19 cellular contexts compared by ENCODE assay signal in the genomic region with DNA sequence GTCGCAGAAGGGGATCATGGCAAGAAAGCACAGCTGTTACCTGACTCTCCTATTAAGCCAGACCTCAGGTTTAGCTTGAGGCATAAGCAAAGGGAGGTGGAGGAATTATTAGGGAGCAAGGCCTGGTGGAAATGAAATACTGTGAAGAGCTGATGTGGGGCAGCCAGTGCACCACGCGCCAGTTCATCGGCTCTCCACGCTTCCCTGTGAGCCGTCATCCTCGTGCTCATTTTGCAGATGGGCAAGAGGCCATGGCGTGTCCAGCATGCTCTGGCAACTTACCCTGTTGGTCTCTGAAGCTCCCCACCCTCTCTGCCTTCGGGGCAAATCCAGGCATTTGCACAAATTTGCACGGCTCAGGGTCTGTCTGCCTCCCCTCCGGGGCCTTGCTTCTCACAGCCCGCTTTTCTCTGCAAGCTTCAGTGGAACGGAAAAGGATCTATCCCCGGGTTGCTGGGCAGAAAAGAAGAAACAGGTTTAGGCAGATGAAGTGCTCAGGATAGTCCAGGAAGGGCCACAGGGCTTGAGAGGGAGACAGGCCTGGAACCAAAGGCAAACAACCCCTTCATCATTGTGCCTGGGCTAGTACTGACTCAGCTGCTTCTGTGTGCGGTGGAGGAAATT.
"Had no signal": no experiment of that assay in that cellular context is flagged by ENCODE, and none has a peak within 500 bp of the region (broad histone marks: within the 10 kb centered on the region; RNA-seq: fewer than 3 reads in every experiment).

No MANE protein-coding gene starts in this region.

- H3K27me3 ChIP-seq: body of pancreas, neural progenitor cell, testis, upper lobe of left lung had no signal

- H3K4me1 ChIP-seq: body of pancreas, testis, upper lobe of left lung had no signal

- DNase-seq: activated CD4-positive, alpha-beta T cell treated with anti-CD3 and anti-CD28 coated beads for 36 hours; activated CD8-positive, alpha-beta T cell treated with anti-CD3 and anti-CD28 coated beads for 36 hours; activated naive CD4-positive, alpha-beta T cell treated with Interleukin-2 at 50 U/mL for 16 hours; activated naive CD8-positive, alpha-beta T cell treated with anti-CD3 and anti-CD28 coated beads, Interleukin-2, amount 10 ng/mL, durations not matched to agents 7 days and 5 days; activated T-cell treated with anti-CD3 and anti-CD28 coated beads, Interleukin-2, amount 50 U/mL, for 24 hours; body of pancreas; dermis blood vessel endothelial cell; effector memory CD4-positive, alpha-beta T cell; hypothalamus; midbrain; stimulated activated CD4-positive, alpha-beta T cell treated with anti-CD3 and anti-CD28 coated beads, Interleukin-4, amount 100 ng/mL, for 24 hours; testis had no signal

- H3K27ac Mint-ChIP-seq: activated CD4-positive, alpha-beta T cell treated with anti-CD3 and anti-CD28 coated beads for 36 hours; activated CD8-positive, alpha-beta T cell treated with anti-CD3 and anti-CD28 coated beads for 36 hours; activated naive CD8-positive, alpha-beta T cell treated with anti-CD3 and anti-CD28 coated beads, Interleukin-2, amount 10 ng/mL, durations not matched to agents 7 days and 5 days; activated T-cell treated with anti-CD3 and anti-CD28 coated beads, Interleukin-2, amount 50 U/mL, for 24 hours; activated T-helper 2 cell treated with anti-CD3 and anti-CD28 coated beads, Interferon-gamma antibody, Interleukin-2, Interleukin-4, amounts not matched to agents 10 μg/mL and 5 μg/mL and 100 μg/mL, durations not matched to agents 14 hours and 24 hours and 36 hours; stimulated activated effector memory CD8-positive, alpha-beta T cell treated with anti-CD3 and anti-CD28 coated beads, Interleukin-12 subunit alpha, Interleukin-12 subunit beta, amount 100 ng/mL, for 72 hours had no signal

- H3K9me3 Mint-ChIP-seq: stimulated activated effector memory CD8-positive, alpha-beta T cell treated with anti-CD3 and anti-CD28 coated beads, Interleukin-12 subunit alpha, Interleukin-12 subunit beta, amount 100 ng/mL, for 72 hours had no signal

- H3K27ac ChIP-seq: body of pancreas, neural progenitor cell, testis, upper lobe of left lung had no signal

- H3K36me3 ChIP-seq: neural progenitor cell, upper lobe of left lung had no signal

- H3K4me3 ChIP-seq: body of pancreas, lung, neural progenitor cell, testis, upper lobe of left lung had no signal

- H3K36me3 Mint-ChIP-seq: neural progenitor cell; stimulated activated effector memory CD8-positive, alpha-beta T cell treated with anti-CD3 and anti-CD28 coated beads, Interleukin-12 subunit alpha, Interleukin-12 subunit beta, amount 100 ng/mL, for 72 hours had no signal

- H3K4me3 Mint-ChIP-seq: activated CD4-positive, alpha-beta T cell treated with anti-CD3 and anti-CD28 coated beads for 36 hours; activated CD8-positive, alpha-beta T cell treated with anti-CD3 and anti-CD28 coated beads for 36 hours; activated naive CD8-positive, alpha-beta T cell treated with anti-CD3 and anti-CD28 coated beads, Interleukin-2, amount 10 ng/mL, durations not matched to agents 7 days and 5 days; activated T-cell treated with anti-CD3 and anti-CD28 coated beads, Interleukin-2, amount 50 U/mL, for 24 hours; neural progenitor cell; stimulated activated effector memory CD8-positive, alpha-beta T cell treated with anti-CD3 and anti-CD28 coated beads, Interleukin-12 subunit alpha, Interleukin-12 subunit beta, amount 100 ng/mL, for 72 hours had no signal

- H2AFZ ChIP-seq: neural progenitor cell had no signal

- ATAC-seq: activated CD4-positive, alpha-beta T cell treated with anti-CD3 and anti-CD28 coated beads for 36 hours; activated CD8-positive, alpha-beta T cell treated with anti-CD3 and anti-CD28 coated beads for 36 hours; body of pancreas; left lobe of liver; sciatic nerve; stimulated activated effector memory CD8-positive, alpha-beta T cell treated with anti-CD3 and anti-CD28 coated beads, Interleukin-12 subunit alpha, Interleukin-12 subunit beta, amount 100 ng/mL, for 72 hours had no signal

- H3K9ac ChIP-seq: neural progenitor cell had no signal

- H3K4me2 ChIP-seq: neural progenitor cell had no signal

- H3K4me1 Mint-ChIP-seq: activated CD4-positive, alpha-beta T cell treated with anti-CD3 and anti-CD28 coated beads for 36 hours; stimulated activated effector memory CD8-positive, alpha-beta T cell treated with anti-CD3 and anti-CD28 coated beads, Interleukin-12 subunit alpha, Interleukin-12 subunit beta, amount 100 ng/mL, for 72 hours had no signal

- H3K9me3 ChIP-seq: body of pancreas, testis, upper lobe of left lung had no signal
